ENCODE assay signal across 37 cellular contexts in the genomic region with DNA sequence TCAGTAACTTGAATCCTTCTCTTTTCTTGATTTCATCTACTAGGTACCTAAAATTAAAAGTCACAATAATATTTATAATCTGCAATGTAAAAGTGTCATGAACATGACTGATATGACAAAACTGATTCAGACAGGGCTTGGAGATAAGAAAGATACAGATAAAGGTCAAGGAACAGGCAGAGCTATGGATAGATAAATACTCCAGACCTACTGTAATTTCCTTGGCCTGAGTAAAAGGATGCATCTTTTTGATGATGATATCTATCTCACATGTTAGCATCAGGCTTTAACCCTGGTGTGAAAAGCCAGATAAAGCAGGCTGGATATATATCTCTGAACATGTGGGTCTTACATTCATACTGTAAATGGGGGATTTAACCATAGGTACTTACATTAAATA.
"Had no signal": no experiment of that assay in that cellular context is flagged by ENCODE, and none has a peak within 500 bp of the region (broad histone marks: within the 10 kb centered on the region; RNA-seq: fewer than 3 reads in every experiment).

No MANE protein-coding gene starts in this region.

- H3K27me3 Mint-ChIP-seq: activated CD8-positive, alpha-beta T cell treated with anti-CD3 and anti-CD28 coated beads for 36 hours had no signal

- H3K9me3 Mint-ChIP-seq: activated B cell treated with CpG ODN at 0.5 μM for 24 hours; activated CD4-positive, alpha-beta memory T cell treated with anti-CD3 and anti-CD28 coated beads for 36 hours; activated CD4-positive, alpha-beta T cell treated with anti-CD3 and anti-CD28 coated beads, Interleukin-2, amount 10 ng/mL, durations not matched to agents 24 days and 14 days; activated CD8-positive, alpha-beta T cell treated with anti-CD3 and anti-CD28 coated beads for 36 hours; activated naive CD4-positive, alpha-beta T cell treated with anti-CD3 and anti-CD28 coated beads for 36 hours; activated naive CD4-positive, alpha-beta T cell treated with anti-CD3 and anti-CD28 coated beads, Interleukin-2, amount 50 U/mL, for 72 hours; activated naive CD8-positive, alpha-beta T cell treated with anti-CD3 and anti-CD28 coated beads for 36 hours; activated T-cell treated with anti-CD3 and anti-CD28 coated beads, Interleukin-2, amount 50 U/mL, for 4 hours; activated T-cell treated with anti-CD3 and anti-CD28 coated beads, Interleukin-2, amount 50 U/mL, for 72 hours; activated T-helper 17 cell treated with anti-CD3 and anti-CD28 coated beads, Interleukin-2, amount 50 U/mL, for 72 hours; T-helper 1 cell treated with Interleukin-12 subunit alpha and Interleukin-12 subunit beta and Interleukin-4 antibody, amounts not matched to agents 30 μg/mL and 1 μg/mL, for 36 hours; T-helper 2 cell treated with Interferon-gamma antibody and Interleukin-4, amounts not matched to agents 5 μg/mL and 100 μg/mL, for 36 hours had no signal

- H3K4me3 ChIP-seq: adrenal gland, body of pancreas, breast epithelium had no signal

- ATAC-seq: activated CD8-positive, alpha-beta T cell treated with anti-CD3 and anti-CD28 coated beads for 36 hours; activated naive CD4-positive, alpha-beta T cell treated with anti-CD3 and anti-CD28 coated beads, Interleukin-2, amount 50 U/mL, for 72 hours; activated T-cell treated with anti-CD3 and anti-CD28 coated beads, Interleukin-2, amount 50 U/mL, for 4 hours; activated T-cell treated with anti-CD3 and anti-CD28 coated beads, Interleukin-2, amount 50 U/mL, for 72 hours; activated T-helper 17 cell treated with anti-CD3 and anti-CD28 coated beads, Interleukin-2, amount 50 U/mL, for 72 hours; body of pancreas had no signal

- H3K27ac Mint-ChIP-seq: activated B cell treated with CpG ODN at 0.5 μM for 24 hours; activated CD4-positive, alpha-beta memory T cell treated with anti-CD3 and anti-CD28 coated beads for 36 hours; activated CD4-positive, alpha-beta T cell treated with anti-CD3 and anti-CD28 coated beads, Interleukin-2, amount 10 ng/mL, durations not matched to agents 24 days and 14 days; activated CD8-positive, alpha-beta T cell treated with anti-CD3 and anti-CD28 coated beads for 36 hours; activated naive CD4-positive, alpha-beta T cell treated with anti-CD3 and anti-CD28 coated beads for 36 hours; activated naive CD4-positive, alpha-beta T cell treated with anti-CD3 and anti-CD28 coated beads, Interleukin-2, amount 50 U/mL, for 72 hours; activated naive CD8-positive, alpha-beta T cell treated with anti-CD3 and anti-CD28 coated beads for 36 hours; activated T-cell treated with anti-CD3 and anti-CD28 coated beads, Interleukin-2, amount 50 U/mL, for 72 hours; activated T-helper 1 cell treated with anti-CD3 and anti-CD28 coated beads, Interleukin-12 subunit alpha, Interleukin-12 subunit beta, Interleukin-2, Interleukin-4 antibody, amounts not matched to agents 30 ng/mL and 10 ng/mL and 1 ng/mL, durations not matched to agents 14 hours and 24 hours and 36 hours; activated T-helper 17 cell treated with anti-CD3 and anti-CD28 coated beads, Interleukin-2, amount 50 U/mL, for 72 hours; T-helper 1 cell treated with Interleukin-12 subunit alpha and Interleukin-12 subunit beta and Interleukin-4 antibody, amounts not matched to agents 30 μg/mL and 1 μg/mL, for 36 hours; T-helper 2 cell treated with Interferon-gamma antibody and Interleukin-4, amounts not matched to agents 5 μg/mL and 100 μg/mL, for 36 hours had no signal

- H3K36me3 ChIP-seq: adrenal gland, brain microvascular endothelial cell, breast epithelium had no signal

- H3K4me3 Mint-ChIP-seq: activated B cell treated with CpG ODN at 0.5 μM for 24 hours; activated CD4-positive, alpha-beta memory T cell treated with anti-CD3 and anti-CD28 coated beads for 36 hours; activated CD4-positive, alpha-beta T cell treated with anti-CD3 and anti-CD28 coated beads, Interleukin-2, amount 10 ng/mL, durations not matched to agents 24 days and 14 days; activated CD8-positive, alpha-beta T cell treated with anti-CD3 and anti-CD28 coated beads for 36 hours; activated naive CD4-positive, alpha-beta T cell treated with anti-CD3 and anti-CD28 coated beads for 36 hours; activated naive CD8-positive, alpha-beta T cell treated with anti-CD3 and anti-CD28 coated beads for 36 hours; activated T-cell treated with anti-CD3 and anti-CD28 coated beads, Interleukin-2, amount 50 U/mL, for 4 hours; activated T-cell treated with anti-CD3 and anti-CD28 coated beads, Interleukin-2, amount 50 U/mL, for 72 hours; activated T-helper 1 cell treated with anti-CD3 and anti-CD28 coated beads, Interleukin-12 subunit alpha, Interleukin-12 subunit beta, Interleukin-2, Interleukin-4 antibody, amounts not matched to agents 30 ng/mL and 10 ng/mL and 1 ng/mL, durations not matched to agents 14 hours and 24 hours and 36 hours; activated T-helper 17 cell treated with anti-CD3 and anti-CD28 coated beads, Interleukin-2, amount 50 U/mL, for 72 hours; T-helper 1 cell treated with Interleukin-12 subunit alpha and Interleukin-12 subunit beta and Interleukin-4 antibody, amounts not matched to agents 30 μg/mL and 1 μg/mL, for 36 hours; T-helper 2 cell treated with Interferon-gamma antibody and Interleukin-4, amounts not matched to agents 5 μg/mL and 100 μg/mL, for 36 hours had no signal

- H3K4me1 Mint-ChIP-seq: activated B cell treated with CpG ODN at 0.5 μM for 24 hours; activated T-helper 17 cell treated with anti-CD3 and anti-CD28 coated beads, Interleukin-2, amount 50 U/mL, for 72 hours had no signal

- H3K27ac ChIP-seq: adrenal gland, body of pancreas, brain microvascular endothelial cell, breast epithelium, VCaP had no signal

- H3K4me1 ChIP-seq: body of pancreas, breast epithelium had no signal

- DNase-seq: activated B cell treated with CpG ODN at 0.5 μM for 24 hours; activated CD4-positive, alpha-beta memory T cell treated with anti-CD3 and anti-CD28 coated beads for 36 hours; activated CD4-positive, alpha-beta T cell treated with anti-CD3 and anti-CD28 coated beads for 4 hours; activated CD4-positive, alpha-beta T cell treated with anti-CD3 and anti-CD28 coated beads, Interleukin-2, amount 10 ng/mL, durations not matched to agents 24 days and 14 days; activated CD4-positive, alpha-beta T cell treated with anti-CD3 and anti-CD28 coated beads, Interleukin-2, amount 50 U/mL, for 1 hour; activated CD4-positive, alpha-beta T cell treated with anti-CD3 and anti-CD28 coated beads, Interleukin-2, amount 50 U/mL, for 4 hours; activated CD4-positive, CD25-positive, alpha-beta regulatory T cell treated with anti-CD3 and anti-CD28 coated beads, Interleukin-2, amount 50 U/mL, for 72 hours; activated CD8-positive, alpha-beta memory T cell treated with anti-CD3 and anti-CD28 coated beads, Interleukin-2, amount 50 U/mL, for 4 hours; activated CD8-positive, alpha-beta T cell treated with anti-CD3 and anti-CD28 coated beads for 36 hours; activated effector memory CD4-positive, alpha-beta T cell treated with anti-CD3 and anti-CD28 coated beads, Interleukin-2, amount 50 U/mL, for 16 hours; activated gamma-delta T cell treated with Interleukin-2 at 50 U/mL for 16 hours; activated naive CD4-positive, alpha-beta T cell; activated naive CD4-positive, alpha-beta T cell treated with anti-CD3 and anti-CD28 coated beads for 36 hours; activated naive CD4-positive, alpha-beta T cell treated with anti-CD3 and anti-CD28 coated beads, Interleukin-2, amount 50 U/mL, for 16 hours; activated naive CD8-positive, alpha-beta T cell treated with anti-CD3 and anti-CD28 coated beads for 36 hours; activated T-cell treated with anti-CD3 and anti-CD28 coated beads for 4 hours; activated T-cell treated with anti-CD3 and anti-CD28 coated beads, Interleukin-2, amount 50 U/mL, for 1 hour; activated T-cell treated with anti-CD3 and anti-CD28 coated beads, Interleukin-2, amount 50 U/mL, for 4 hours; activated T-cell treated with anti-CD3 and anti-CD28 coated beads, Interleukin-2, amount 50 U/mL, for 72 hours; adrenal gland; amniotic stem cell; aorta; body of pancreas; brain microvascular endothelial cell; central memory CD4-positive, alpha-beta T cell; cerebellar nuclear complex; T-helper 2 cell; T-helper 9 cell had no signal

- FAIRE-seq: astrocyte, TTC549 had no signal

- H3K9me3 ChIP-seq: adrenal gland, body of pancreas, breast epithelium had no signal

- H3K27me3 ChIP-seq: adrenal gland, body of pancreas, brain microvascular endothelial cell, breast epithelium had no signal

- H3K36me3 Mint-ChIP-seq: activated CD4-positive, alpha-beta memory T cell treated with anti-CD3 and anti-CD28 coated beads for 36 hours; activated naive CD4-positive, alpha-beta T cell treated with anti-CD3 and anti-CD28 coated beads, Interleukin-2, amount 50 U/mL, for 72 hours; activated naive CD8-positive, alpha-beta T cell treated with anti-CD3 and anti-CD28 coated beads for 36 hours had no signal
